In the genomic region with DNA sequence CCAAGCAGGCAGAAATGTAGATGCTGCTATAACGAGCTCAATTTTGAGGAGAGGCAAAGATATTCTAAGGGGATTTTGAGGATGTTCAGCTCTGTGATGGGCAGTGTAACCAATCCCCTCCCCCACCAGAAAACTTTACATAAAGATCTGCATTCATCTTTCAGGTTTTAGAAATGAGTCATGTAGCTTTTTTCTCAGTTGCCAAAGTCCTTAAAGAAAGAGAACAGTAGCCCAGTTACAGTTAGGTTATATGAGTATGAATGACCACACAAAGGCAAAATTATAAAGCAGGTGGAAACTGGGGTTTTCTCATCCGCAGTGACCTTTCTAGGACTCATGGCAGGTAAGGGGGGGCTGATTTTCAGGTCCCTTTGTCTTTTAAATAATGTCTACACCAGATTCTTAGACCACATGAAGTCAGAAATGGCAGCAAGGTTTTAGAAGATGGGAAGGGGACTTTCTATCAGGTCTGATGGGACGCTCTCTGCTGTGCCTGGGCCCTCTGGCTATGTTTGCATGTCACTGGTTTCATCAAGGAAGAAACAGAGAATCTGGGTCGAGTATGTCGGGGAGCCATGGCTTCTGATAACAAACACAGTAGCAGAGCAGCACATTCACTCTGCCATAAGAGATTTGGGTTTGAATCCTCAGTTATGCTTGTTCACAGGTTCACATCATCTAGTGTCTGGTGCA, we compare ENCODE assay signal across 1 cellular context.
A peak's percentile ranks its signal among the peaks of the same experiment; 100 is the strongest.
TF ChIP-seq lines count a peak whose summit lies in the region.

No MANE protein-coding gene starts in this region.

TF ChIP-seq in GM12878, 131 proteins besides CTCF, POLR2A, EP300 and RAD21 (continued from another document):
- TF ChIP-seq STAT3 (IDR thresholded peaks at IDR 0.05; ENCODE audit: low read depth, low read length) (0 out of 2 replicates have a peak, but pooled peaks have one; percentile 49), E2F8 (IDR thresholded peaks at IDR 0.05; ENCODE audit: low read depth, partially characterized antibody) (no peak), JUND (IDR thresholded peaks at IDR 0.05; ENCODE audit: low read depth, low read length) (0 out of 2 replicates have a peak, but pooled peaks have one; percentile 24), SPI1 (IDR thresholded peaks at IDR 0.05; ENCODE audit: borderline replicate concordance, insufficient read depth, low read depth, low read length) (no peak), PML (IDR thresholded peaks at IDR 0.05; ENCODE audit: low read length) (no peak), RFX5 (IDR thresholded peaks at IDR 0.05; ENCODE audit: low read depth, low read length) (no peak), RBBP5 (conservative IDR thresholded peaks at IDR 0.05) (no peak), MTA3 (IDR thresholded peaks at IDR 0.05; ENCODE audit: borderline replicate concordance, low read length) (peak; percentile 87; the same call in 1 of the 2 replicates), ZSCAN29 (IDR thresholded peaks at IDR 0.05) (no peak), MYB (IDR thresholded peaks at IDR 0.05; ENCODE audit: borderline replicate concordance, low read depth, low read length) (no peak), HSF1 (IDR thresholded peaks at IDR 0.05; ENCODE audit: low read depth, low read length) (no peak), RELA (IDR thresholded peaks at IDR 0.05; ENCODE audit: borderline replicate concordance, partially characterized antibody) (no peak), RAD51 (IDR thresholded peaks at IDR 0.05) (no peak), DPF2 (IDR thresholded peaks at IDR 0.05) (peak; percentile 71; the same call in 1 of the 2 replicates), ZNF24 (IDR thresholded peaks at IDR 0.05) (0 out of 2 replicates have a peak, but pooled peaks have one; percentile 27), SMARCA5 (IDR thresholded peaks at IDR 0.05) (0 out of 2 replicates have a peak, but pooled peaks have one; percentile 33), IRF3 (IDR thresholded peaks at IDR 0.05) (no peak)
- TF ChIP-seq, protein P1, sequence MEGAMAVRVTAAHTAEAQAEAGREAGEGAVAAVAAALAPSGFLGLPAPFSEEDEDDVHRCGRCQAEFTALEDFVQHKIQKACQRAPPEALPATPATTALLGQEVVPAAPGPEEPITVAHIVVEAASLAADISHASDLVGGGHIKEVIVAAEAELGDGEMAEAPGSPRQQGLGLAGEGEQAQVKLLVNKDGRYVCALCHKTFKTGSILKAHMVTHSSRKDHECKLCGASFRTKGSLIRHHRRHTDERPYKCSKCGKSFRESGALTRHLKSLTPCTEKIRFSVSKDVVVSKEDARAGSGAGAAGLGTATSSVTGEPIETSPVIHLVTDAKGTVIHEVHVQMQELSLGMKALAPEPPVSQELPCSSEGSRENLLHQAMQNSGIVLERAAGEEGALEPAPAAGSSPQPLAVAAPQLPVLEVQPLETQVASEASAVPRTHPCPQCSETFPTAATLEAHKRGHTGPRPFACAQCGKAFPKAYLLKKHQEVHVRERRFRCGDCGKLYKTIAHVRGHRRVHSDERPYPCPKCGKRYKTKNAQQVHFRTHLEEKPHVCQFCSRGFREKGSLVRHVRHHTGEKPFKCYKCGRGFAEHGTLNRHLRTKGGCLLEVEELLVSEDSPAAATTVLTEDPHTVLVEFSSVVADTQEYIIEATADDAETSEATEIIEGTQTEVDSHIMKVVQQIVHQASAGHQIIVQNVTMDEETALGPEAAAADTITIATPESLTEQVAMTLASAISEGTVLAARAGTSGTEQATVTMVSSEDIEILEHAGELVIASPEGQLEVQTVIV (IDR thresholded peaks at IDR 0.05; ENCODE audit: borderline replicate concordance, partially characterized antibody), result no peak
